12 cellular contexts compared by ENCODE assay signal in the genomic region with DNA sequence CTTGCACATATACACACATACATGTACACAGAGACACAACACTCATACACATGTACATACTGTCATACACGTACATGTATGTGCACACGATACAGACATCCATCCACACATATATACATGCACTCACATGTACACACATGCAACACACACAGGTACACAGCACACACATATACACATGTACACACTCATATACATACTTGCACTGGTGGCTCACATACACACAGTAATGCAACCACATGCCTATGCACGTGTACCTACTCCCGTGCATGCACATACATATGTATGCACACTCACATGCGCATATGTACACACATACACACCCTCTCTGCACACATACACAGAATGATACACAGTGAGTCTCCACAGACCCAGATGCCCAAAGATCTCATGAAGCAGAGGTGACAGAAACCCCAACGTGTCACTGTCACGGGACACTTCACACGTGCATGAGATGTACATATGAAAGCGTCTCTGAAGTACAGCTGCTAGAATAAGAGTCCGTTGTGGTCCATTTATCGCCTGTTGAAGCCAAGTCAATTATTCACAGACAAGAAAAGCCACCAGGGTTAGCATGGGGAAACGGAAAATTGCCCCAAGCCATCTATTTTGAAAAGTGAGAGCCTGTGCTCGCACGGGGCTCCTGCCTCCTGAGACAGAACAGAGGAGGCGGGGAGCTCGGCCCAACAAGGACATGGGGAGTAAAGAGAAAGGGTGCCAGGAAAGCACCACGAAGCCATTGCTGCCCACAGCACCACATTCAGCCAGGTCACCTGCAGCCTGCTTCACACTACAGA. TPM values are rescaled to one million over a fixed set of nuclear protein-coding genes. Genes with fewer than 3 reads are reported as not detected.
DNase-seq lines count a peak whose midpoint lies in the region; ATAC-seq, FAIRE-seq and TF ChIP-seq lines count a peak whose summit lies in the region.
"Had no signal": no experiment of that assay in that cellular context is flagged by ENCODE, and none has a peak within 500 bp of the region (broad histone marks: within the 10 kb centered on the region; RNA-seq: fewer than 3 reads in every experiment).

No MANE protein-coding gene starts in this region.

- ATAC-seq in GM21390 (IDR thresholded peaks at IDR 0.05; ENCODE audit: unreplicated experiment) (peak; percentile 34), HG03108 (IDR thresholded peaks at IDR 0.05; ENCODE audit: unreplicated experiment) (peak; percentile 25)

- H3K14ac ChIP-seq in mesenchymal stem cell (ENCODE audit: low read length in 2 of 2) = no peak overlapping the region

- no peak overlapping the region for H2AFZ ChIP-seq in mesenchymal stem cell (ENCODE audit: low read depth, low read length)

- H3K18ac ChIP-seq in mesenchymal stem cell (ENCODE audit: low read depth in 1 of 2, low read length in 2 of 2) = no peak overlapping the region

- H3K27me3 Mint-ChIP-seq in brain = no peaks in the 10 kb centered on the region
- no peaks in the 10 kb centered on the region for H3K27me3 Mint-ChIP-seq in chondrocyte (ENCODE audit: low read depth)

- DNase-seq in GM18507 (ENCODE audit: extremely low spot score, insufficient read length, low read depth) (peak; percentile 54), A172 (ENCODE audit: low spot score) (no peak), cortex of kidney (lab: John Stamatoyannopoulos, UW) (no peak), chondrocyte (ENCODE audit: low spot score) (no peak), mesenchymal stem cell (no peak)
- DNase-seq: NCI-H526 treated with DMSO at 0.1 percent for 48 hours; stimulated activated CD4-positive, alpha-beta T cell treated with anti-CD3 and anti-CD28 coated beads, Interleukin-4, amount 100 ng/mL, for 4 hours had no signal

- H3K4me1 ChIP-seq in mesenchymal stem cell (ENCODE audit: control insufficient read depth, insufficient read depth, low read depth, low read length) = peaks cover 9% of the 10 kb centered on the region

- no peak overlapping the region for H3K4me2 ChIP-seq in mesenchymal stem cell (ENCODE audit: low read length, poor library complexity, severe bottlenecking)

- no peak overlapping the region for H2BK5ac ChIP-seq in mesenchymal stem cell (ENCODE audit: low read depth, low read length, poor library complexity, severe bottlenecking)

- H3K36me3 ChIP-seq in mesenchymal stem cell (ENCODE audit: control insufficient read depth in 1 of 2, insufficient read depth in 2 of 2, low read depth in 1 of 2, low read length in 2 of 2) = peaks cover 33 to 64% of the 10 kb centered on the region in 2 experiments

- no peak overlapping the region for H3K27ac ChIP-seq in mesenchymal stem cell (ENCODE audit: low read length, poor library complexity, severe bottlenecking)

- H3K36me3 Mint-ChIP-seq in brain (peaks cover 18% of the 10 kb centered on the region), chondrocyte (ENCODE audit: low read depth) (peaks cover 10% of the 10 kb centered on the region)

- no peak overlapping the region for H3K9ac ChIP-seq in mesenchymal stem cell (ENCODE audit: low read length)

- H3K4me3 ChIP-seq in mesenchymal stem cell (ENCODE audit: insufficient read depth in 1 of 2, low read depth in 1 of 2, low read length in 2 of 2) = no peak overlapping the region

- peak; percentile 97 for FAIRE-seq in GM18507 (lab: Jason Lieb, UNC)
- FAIRE-seq: astrocyte had no signal

- no peaks in the 10 kb centered on the region for H3K9me3 ChIP-seq in mesenchymal stem cell (ENCODE audit: control insufficient read depth, low read length)

- H3K27ac Mint-ChIP-seq in brain (peak overlapping the region in 4 of 5 experiments; percentile 76 to 87 (median 82)), chondrocyte (ENCODE audit: unreplicated experiment) (no peak overlapping the region)

- peak overlapping the region in 1 of 5 experiments; percentile 48 for H3K4me3 Mint-ChIP-seq in brain
- H3K4me3 Mint-ChIP-seq in chondrocyte (ENCODE audit: unreplicated experiment) = no peak overlapping the region

- H3K79me1 ChIP-seq in mesenchymal stem cell (replicated peaks; ENCODE audit: low read length, poor library complexity, severe bottlenecking) = peaks cover 65% of the 10 kb centered on the region

- no peak overlapping the region for H3K4ac ChIP-seq in mesenchymal stem cell (ENCODE audit: low read depth in 1 of 2, low read length in 2 of 2)

- WGBS in mesenchymal stem cell = 91% methylated on average over 17 of the region's 17 CpGs

- H4K91ac ChIP-seq in mesenchymal stem cell (ENCODE audit: low read length) = no peak overlapping the region

- no peak overlapping the region for H2BK12ac ChIP-seq in mesenchymal stem cell (ENCODE audit: low read length in 2 of 2)

- H3K23ac ChIP-seq in mesenchymal stem cell (ENCODE audit: low read length in 2 of 2) = no peak overlapping the region

- H4K8ac ChIP-seq in mesenchymal stem cell (ENCODE audit: low read length) = no peak overlapping the region

- TF ChIP-seq CTCF in brain (conservative IDR thresholded peaks at IDR 0.05) (no peak), chondrocyte (IDR thresholded peaks at IDR 0.05) (no peak)

- H2AK5ac ChIP-seq in mesenchymal stem cell (ENCODE audit: low read length, severe bottlenecking) = no peak overlapping the region

- H2BK15ac ChIP-seq in mesenchymal stem cell (ENCODE audit: low read depth, poor library complexity, severe bottlenecking) = no peak overlapping the region

- H3K9me3 Mint-ChIP-seq in brain = no peaks in the 10 kb centered on the region
- H3K9me3 Mint-ChIP-seq in chondrocyte (ENCODE audit: low read depth) = no peaks in the 10 kb centered on the region

- H2BK120ac ChIP-seq in mesenchymal stem cell (ENCODE audit: low read depth, low read length) = no peak overlapping the region

- no peaks in the 10 kb centered on the region for H3K27me3 ChIP-seq in mesenchymal stem cell (ENCODE audit: control insufficient read depth in 1 of 2, insufficient read depth in 1 of 2, low read length in 2 of 2)

- peaks cover 57% of the 10 kb centered on the region for H3K4me1 Mint-ChIP-seq in brain
- H3K4me1 Mint-ChIP-seq in chondrocyte (ENCODE audit: low read depth) = peaks cover 3% of the 10 kb centered on the region

RNA-seq across cellular contexts. Expression of gene LPCAT1, which starts 24.9 kb away (rescaled TPM):
- 81.3 TPM for polyA plus RNA-seq in brain (ENCODE audit: insufficient read depth, low read depth, low replicate concordance)
- 46.1 and 97.1 TPM in 2 replicates for total RNA-seq in A172 (2014; rRNA removed; shearing (Covaris generic))
- 39.9 to 49.4 TPM (median 46.4 TPM) in 3 replicates for total RNA-seq in chondrocyte
- polyA plus RNA-seq in mesenchymal stem cell (2013, experiment 1 of 2) = 32.9 TPM
- 33.5 TPM for polyA plus RNA-seq in mesenchymal stem cell (2013, experiment 2 of 2)

RNA-seq across cellular contexts. Expression of gene SLC6A3, which starts 53.6 kb away (rescaled TPM):
- 3.6 TPM for polyA plus RNA-seq in brain (ENCODE audit: insufficient read depth, low read depth, low replicate concordance)
- not detected in 2 replicates for total RNA-seq in A172 (2014; rRNA removed; shearing (Covaris generic))
- not detected in 3 replicates for total RNA-seq in chondrocyte
- not detected for polyA plus RNA-seq in mesenchymal stem cell (2013, experiment 1 of 2)
- not detected for polyA plus RNA-seq in mesenchymal stem cell (2013, experiment 2 of 2)
- total RNA-seq: HT-29 had no signal
